8 cellular contexts compared by ENCODE assay signal in the genomic region with DNA sequence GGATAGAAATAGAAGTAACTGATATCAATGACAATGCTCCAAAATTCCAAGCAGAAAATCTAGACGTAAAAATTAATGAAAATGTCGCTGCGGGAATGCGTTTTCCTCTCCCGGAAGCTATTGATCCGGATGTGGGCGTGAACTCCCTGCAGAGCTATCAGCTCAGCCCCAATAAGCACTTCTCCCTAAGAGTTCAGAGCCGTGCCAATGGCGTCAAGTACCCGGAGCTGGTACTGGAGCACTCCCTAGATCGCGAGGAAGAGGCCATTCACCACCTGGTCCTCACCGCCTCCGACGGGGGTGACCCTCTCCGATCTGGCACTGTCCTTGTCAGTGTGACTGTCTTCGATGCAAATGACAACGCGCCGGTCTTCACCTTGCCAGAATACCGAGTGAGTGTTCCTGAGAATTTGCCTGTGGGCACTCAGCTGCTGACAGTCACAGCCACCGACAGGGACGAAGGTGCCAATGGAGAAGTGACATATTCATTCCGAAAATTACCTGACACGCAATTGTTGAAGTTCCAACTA. TPM values are rescaled to one million over a fixed set of nuclear protein-coding genes. Genes with fewer than 3 reads are reported as not detected.
DNase-seq lines count a peak whose midpoint lies in the region; ATAC-seq and TF ChIP-seq lines count a peak whose summit lies in the region.

No MANE protein-coding gene starts in this region.

- H3K4me3 ChIP-seq in mesodermal cell (ENCODE audit: extremely low read depth, insufficient read depth, low read length, poor library complexity, severe bottlenecking) (peak overlapping the region; percentile 47), upper lobe of right lung (peak overlapping the region; percentile 39)

- H3K9me3 ChIP-seq in mesodermal cell (ENCODE audit: control insufficient read depth, low read length), result peaks cover 53% of the 10 kb centered on the region
- H3K9me3 ChIP-seq in upper lobe of right lung, result peaks cover 53% of the 10 kb centered on the region

- 81 to 85% methylated on average over 21 to 22 of the region's 25 CpGs for WGBS in mesodermal cell (ENCODE audit: insufficient coverage in 2 of 2), 2 experiments

- H3K4me1 ChIP-seq in mesodermal cell (ENCODE audit: control insufficient read depth, insufficient read depth, low read length, poor library complexity, severe bottlenecking) (no peaks in the 10 kb centered on the region), upper lobe of right lung (no peaks in the 10 kb centered on the region)

- in situ Hi-C loops in T47D (cut with HindIII; ENCODE audit: low pct_unique_long_range_greater_than_20kb, low sequenced_read_pairs), result no loop called here

- CTCF ChIA-PET in RWPE1 (lab: Yijun Ruan, JAX), result interaction anchor here (3.3 kb wide), 1 partner anchor 150 kb away, joined by 11 read pairs; no protein-coding TSS in a partner anchor

- intact Hi-C loops in Right ventricle myocardium superior (cut with DNase I) (loop anchor here (5.0 kb wide), 1 partner anchor 66 kb away; no protein-coding TSS in a partner anchor), cardiac septum (cut with DNase I) (loop anchor here (2.0 kb wide), 1 partner anchor 145 kb away; no protein-coding TSS in a partner anchor), upper lobe of right lung (cut with DNase I) (no loop called here)

- POLR2A ChIA-PET in RWPE1 (lab: Yijun Ruan, JAX; ENCODE audit: low non-redundant PET), result no interaction called here

- peak; percentile 32 for ATAC-seq in Right ventricle myocardium superior (ENCODE audit: poor library complexity)
- no peak for ATAC-seq in upper lobe of right lung

- H3K27me3 ChIP-seq in upper lobe of right lung, result peaks cover 11% of the 10 kb centered on the region

- DNase-seq in Right ventricle myocardium superior, result no peak
- no peak for DNase-seq in cardiac septum (ENCODE audit: low spot score)
- DNase-seq in T47D (ENCODE audit: low read depth in 1 of 2, low spot score in 1 of 2), result peak; percentile 72 to 92
- no peak for DNase-seq in upper lobe of right lung
- no peak for DNase-seq in SKM-1 treated with dmso at 0.1 percent for 144 hours (lab: John Stamatoyannopoulos, UW; ENCODE audit: unreplicated experiment)
- no peak for DNase-seq in RWPE1 (ENCODE audit: low spot score)
- no peak for DNase-seq in stimulated activated CD4-positive, alpha-beta T cell treated with anti-CD3 and anti-CD28 coated beads, Interleukin-15, amount 100 ng/mL, for 24 hours

- TF ChIP-seq CTCF in upper lobe of right lung (IDR thresholded peaks at IDR 0.05), result no peak
- TF ChIP-seq CTCF in RWPE1 (conservative IDR thresholded peaks at IDR 0.05; ENCODE audit: low read depth), result no peak

- H3K36me3 ChIP-seq in mesodermal cell (ENCODE audit: control insufficient read depth, insufficient read depth, low read length) (peaks cover 47% of the 10 kb centered on the region), upper lobe of right lung (no peaks in the 10 kb centered on the region)

- no peak overlapping the region for H3K27ac ChIP-seq in mesodermal cell (ENCODE audit: low read depth, low read length, severe bottlenecking)
- H3K27ac ChIP-seq in upper lobe of right lung, result no peak overlapping the region
- H3K27ac ChIP-seq in RWPE1, result no peak overlapping the region

RNA-seq across cellular contexts. Expression of gene PCDHGA10, which starts 0.8 kb away (rescaled TPM):
- total RNA-seq in Right ventricle myocardium superior, result 5.4 TPM
- 11.0 TPM for total RNA-seq in cardiac septum
- polyA plus RNA-seq in mesodermal cell (2013, experiment 1 of 2), result 31.0 TPM
- polyA plus RNA-seq in mesodermal cell (2013, experiment 2 of 2), result 27.1 TPM
- 6.2 TPM for total RNA-seq in upper lobe of right lung

RNA-seq across cellular contexts. Expression of gene PCDHGB7, which starts 3.9 kb away (rescaled TPM):
- total RNA-seq in Right ventricle myocardium superior (9.8 TPM), cardiac septum (16.4 TPM), upper lobe of right lung (15.4 TPM)
- polyA plus RNA-seq in mesodermal cell (2013, experiment 1 of 2), result 10.8 TPM
- polyA plus RNA-seq in mesodermal cell (2013, experiment 2 of 2), result 9.9 TPM

RNA-seq across cellular contexts. Expression of gene PCDHGB6, which starts 5.8 kb away (rescaled TPM):
- total RNA-seq in Right ventricle myocardium superior (6.2 TPM), cardiac septum (11.9 TPM), upper lobe of right lung (7.5 TPM)
- 54.4 TPM for polyA plus RNA-seq in mesodermal cell (2013, experiment 1 of 2)
- 43.1 TPM for polyA plus RNA-seq in mesodermal cell (2013, experiment 2 of 2)

RNA-seq across cellular contexts. Expression of gene PCDHGA11, which starts 7.2 kb away (rescaled TPM):
- total RNA-seq in Right ventricle myocardium superior (5.1 TPM), cardiac septum (9.6 TPM), upper lobe of right lung (2.6 TPM)
- polyA plus RNA-seq in mesodermal cell (2013, experiment 1 of 2), result 1.5 TPM
- 1.5 TPM for polyA plus RNA-seq in mesodermal cell (2013, experiment 2 of 2)

RNA-seq across cellular contexts. Expression of gene PCDHGA9, which starts 11.0 kb away (rescaled TPM):
- total RNA-seq in Right ventricle myocardium superior, result 4.3 TPM
- total RNA-seq in cardiac septum, result 9.6 TPM
- 1.2 TPM for polyA plus RNA-seq in mesodermal cell (2013, experiment 1 of 2)
- 1.6 TPM for polyA plus RNA-seq in mesodermal cell (2013, experiment 2 of 2)
- 5.4 TPM for total RNA-seq in upper lobe of right lung

Comparison
In these comparisons a context has a peak if more than half of its experiments do, and no peak if none do; other contexts are left out.
1. DNase-seq: peak in T47D (2 of 2); none in Right ventricle myocardium superior (single experiment), cardiac septum (single experiment), upper lobe of right lung (single experiment), SKM-1 treated with dmso at 0.1 percent for 144 hours (single experiment), RWPE1 (single experiment) and stimulated activated CD4-positive, alpha-beta T cell treated with anti-CD3 and anti-CD28 coated beads, Interleukin-15, amount 100 ng/mL, for 24 hours (single experiment).